In genomic region chr3:100106531-100107155, GRCh38 we compare ENCODE assay signal across 11 cellular contexts. TPM values are rescaled to one million over a fixed set of nuclear protein-coding genes. Genes with fewer than 3 reads are reported as not detected.
A peak's percentile ranks its signal among the peaks of the same experiment; 100 is the strongest.
DNase-seq lines count a peak whose midpoint lies in the region; ATAC-seq and FAIRE-seq lines count a peak whose summit lies in the region.
"Had no signal": no experiment of that assay in that cellular context is flagged by ENCODE, and none has a peak within 500 bp of the region (broad histone marks: within the 10 kb centered on the region; RNA-seq: fewer than 3 reads in every experiment).

No MANE protein-coding gene starts in this region.

- FAIRE-seq in RCC 7860 (lab: Jason Lieb, UNC): peak; percentile 22

- H3K27me3 Mint-ChIP-seq in activated CD4-positive, alpha-beta memory T cell treated with anti-CD3 and anti-CD28 coated beads, Interleukin-2, amount 10 ng/mL, durations not matched to agents 7 days and 5 days: no peaks in the 10 kb centered on the region
- H3K27me3 Mint-ChIP-seq in activated CD4-positive, alpha-beta memory T cell treated with anti-CD3 and anti-CD28 coated beads for 36 hours: no peaks in the 10 kb centered on the region

- H3K4me3 Mint-ChIP-seq in activated CD4-positive, alpha-beta memory T cell treated with anti-CD3 and anti-CD28 coated beads, Interleukin-2, amount 10 ng/mL, durations not matched to agents 7 days and 5 days: no peak overlapping the region
- H3K4me3 Mint-ChIP-seq in activated CD4-positive, alpha-beta memory T cell treated with anti-CD3 and anti-CD28 coated beads for 36 hours: no peak overlapping the region
- no peak overlapping the region for H3K4me3 Mint-ChIP-seq in stimulated activated effector memory CD8-positive, alpha-beta T cell treated with anti-CD3 and anti-CD28 coated beads, Interleukin-12 subunit alpha, Interleukin-12 subunit beta, amount 100 ng/mL, for 72 hours
- H3K4me3 Mint-ChIP-seq: activated T-helper 1 cell treated with anti-CD3 and anti-CD28 coated beads, Interleukin-12 subunit alpha, Interleukin-12 subunit beta, Interleukin-2, Interleukin-4 antibody, amounts not matched to agents 30 ng/mL and 10 ng/mL and 1 ng/mL, durations not matched to agents 14 hours and 24 hours and 36 hours had no signal

- H3K36me3 Mint-ChIP-seq in activated CD4-positive, alpha-beta memory T cell treated with anti-CD3 and anti-CD28 coated beads, Interleukin-2, amount 10 ng/mL, durations not matched to agents 7 days and 5 days (ENCODE audit: low read depth): peaks cover 33% of the 10 kb centered on the region
- H3K36me3 Mint-ChIP-seq in activated CD4-positive, alpha-beta memory T cell treated with anti-CD3 and anti-CD28 coated beads for 36 hours: no peaks in the 10 kb centered on the region
- no peaks in the 10 kb centered on the region for H3K36me3 Mint-ChIP-seq in stimulated activated effector memory CD8-positive, alpha-beta T cell treated with anti-CD3 and anti-CD28 coated beads, Interleukin-12 subunit alpha, Interleukin-12 subunit beta, amount 100 ng/mL, for 72 hours

- peaks cover 3% of the 10 kb centered on the region for H3K9me3 Mint-ChIP-seq in activated CD4-positive, alpha-beta memory T cell treated with anti-CD3 and anti-CD28 coated beads, Interleukin-2, amount 10 ng/mL, durations not matched to agents 7 days and 5 days
- H3K9me3 Mint-ChIP-seq in activated CD4-positive, alpha-beta memory T cell treated with anti-CD3 and anti-CD28 coated beads for 36 hours: no peaks in the 10 kb centered on the region
- no peaks in the 10 kb centered on the region for H3K9me3 Mint-ChIP-seq in stimulated activated effector memory CD8-positive, alpha-beta T cell treated with anti-CD3 and anti-CD28 coated beads, Interleukin-12 subunit alpha, Interleukin-12 subunit beta, amount 100 ng/mL, for 72 hours

- peak; percentile 83 for ATAC-seq in esophagus mucosa
- ATAC-seq in stimulated activated effector memory CD8-positive, alpha-beta T cell treated with anti-CD3 and anti-CD28 coated beads, Interleukin-12 subunit alpha, Interleukin-12 subunit beta, amount 100 ng/mL, for 72 hours: peak; percentile 42

- no peak for DNase-seq in activated CD4-positive, alpha-beta memory T cell treated with anti-CD3 and anti-CD28 coated beads, Interleukin-2, amount 10 ng/mL, durations not matched to agents 7 days and 5 days
- DNase-seq in activated CD4-positive, alpha-beta memory T cell treated with anti-CD3 and anti-CD28 coated beads for 36 hours: no peak
- DNase-seq in RCC 7860 (ENCODE audit: low spot score) (no peak), GM19238 (ENCODE audit: insufficient read length, low spot score) (no peak), D341Med (ENCODE audit: low spot score) (no peak), NCI-H774 (lab: John Stamatoyannopoulos, UW) (no peak)
- no peak for DNase-seq in stimulated activated effector memory CD8-positive, alpha-beta T cell treated with anti-CD3 and anti-CD28 coated beads, Interleukin-12 subunit alpha, Interleukin-12 subunit beta, amount 100 ng/mL, for 72 hours (ENCODE audit: low spot score in 2 of 2)
- DNase-seq: dorsolateral prefrontal cortex, hippocampal formation had no signal

- POLR2A ChIA-PET in activated CD4-positive, alpha-beta memory T cell treated with anti-CD3 and anti-CD28 coated beads, Interleukin-2, amount 10 ng/mL, durations not matched to agents 7 days and 5 days (lab: Charles Lee): interaction anchor here (1.3 kb wide), 1 partner anchor 33 kb away, joined by 3 read pairs; no protein-coding TSS in a partner anchor
- POLR2A ChIA-PET in activated CD4-positive, alpha-beta memory T cell treated with anti-CD3 and anti-CD28 coated beads for 36 hours (lab: Charles Lee): no interaction called here

- CTCF ChIA-PET in activated CD4-positive, alpha-beta memory T cell treated with anti-CD3 and anti-CD28 coated beads, Interleukin-2, amount 10 ng/mL, durations not matched to agents 7 days and 5 days (lab: Charles Lee): interaction anchor here (1.0 to 3.9 kb wide), 2 partner anchors 17 to 275 kb away, joined by 3 to 24 read pairs; no protein-coding TSS in a partner anchor
- CTCF ChIA-PET in activated CD4-positive, alpha-beta memory T cell treated with anti-CD3 and anti-CD28 coated beads for 36 hours (lab: Charles Lee): no interaction called here

- peak overlapping the region; percentile 74 for H3K27ac Mint-ChIP-seq in activated CD4-positive, alpha-beta memory T cell treated with anti-CD3 and anti-CD28 coated beads, Interleukin-2, amount 10 ng/mL, durations not matched to agents 7 days and 5 days
- H3K27ac Mint-ChIP-seq in activated CD4-positive, alpha-beta memory T cell treated with anti-CD3 and anti-CD28 coated beads for 36 hours: no peak overlapping the region
- peak overlapping the region; percentile 76 for H3K27ac Mint-ChIP-seq in stimulated activated effector memory CD8-positive, alpha-beta T cell treated with anti-CD3 and anti-CD28 coated beads, Interleukin-12 subunit alpha, Interleukin-12 subunit beta, amount 100 ng/mL, for 72 hours

- intact Hi-C loops in activated CD4-positive, alpha-beta memory T cell treated with anti-CD3 and anti-CD28 coated beads for 36 hours (cut with micrococcal nuclease): no loop called here

- peaks cover 38% of the 10 kb centered on the region for H3K4me1 Mint-ChIP-seq in activated CD4-positive, alpha-beta memory T cell treated with anti-CD3 and anti-CD28 coated beads, Interleukin-2, amount 10 ng/mL, durations not matched to agents 7 days and 5 days
- peaks cover 29% of the 10 kb centered on the region for H3K4me1 Mint-ChIP-seq in activated CD4-positive, alpha-beta memory T cell treated with anti-CD3 and anti-CD28 coated beads for 36 hours (ENCODE audit: low read depth)
- peaks cover 27% of the 10 kb centered on the region for H3K4me1 Mint-ChIP-seq in stimulated activated effector memory CD8-positive, alpha-beta T cell treated with anti-CD3 and anti-CD28 coated beads, Interleukin-12 subunit alpha, Interleukin-12 subunit beta, amount 100 ng/mL, for 72 hours

RNA-seq across cellular contexts. Expression of gene FILIP1L, which starts 7.7 kb away (rescaled TPM):
- 1 to 10 TPM; 1.9 to 2.0 TPM for total RNA-seq in activated CD4-positive, alpha-beta memory T cell treated with anti-CD3 and anti-CD28 coated beads, Interleukin-2, amount 10 ng/mL, durations not matched to agents 7 days and 5 days
- under 1 TPM; 0.10 to 0.17 TPM for total RNA-seq in activated CD4-positive, alpha-beta memory T cell treated with anti-CD3 and anti-CD28 coated beads for 36 hours
- 2.3 TPM for total RNA-seq in esophagus mucosa
